Comparison of ENCODE assay signal across 1 cellular context in the genomic region with DNA sequence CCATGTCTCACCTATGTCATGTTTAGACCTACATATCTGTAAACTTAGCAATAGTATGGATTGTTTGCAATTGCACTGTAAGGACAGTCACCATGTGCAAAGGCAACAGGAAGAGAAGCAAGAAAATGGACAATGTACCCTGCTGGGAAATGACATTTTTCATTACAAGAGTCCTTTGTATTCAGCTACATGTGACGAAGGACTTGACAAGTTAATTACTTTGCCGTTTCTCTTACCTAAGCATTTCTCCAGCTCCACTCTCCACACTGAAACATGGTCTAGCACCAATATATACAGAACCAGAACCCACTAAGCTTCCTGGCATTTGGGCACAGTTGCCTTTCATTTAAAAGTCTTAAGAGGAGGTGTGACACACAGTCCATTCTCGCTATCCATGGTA.
TF ChIP-seq lines count a peak whose summit lies in the region.

No MANE protein-coding gene starts in this region.

TF ChIP-seq in HepG2, 621 proteins besides CTCF, POLR2A, EP300 and RAD21 (continued from another document):
- TF ChIP-seq SOX13 (IDR thresholded peaks at IDR 0.05) (no peak), SOX13 (CRISPR knock-in tag; conservative IDR thresholded peaks at IDR 0.05 in 1 of 2, IDR thresholded peaks at IDR 0.05 in 1 of 2) (peak in 1 of 2 experiments; percentile 32; a peak in 1 of 4 replicates), RBFOX2 (IDR thresholded peaks at IDR 0.05; ENCODE audit: low read depth, low read length) (no peak), SOX5 (CRISPR knock-in tag; IDR thresholded peaks at IDR 0.05; ENCODE audit: borderline replicate concordance) (peak; percentile 35; the same call in 1 of the 2 replicates), ZNF674 (CRISPR knock-in tag; IDR thresholded peaks at IDR 0.05; ENCODE audit: low read depth) (no peak), ZNF83 (CRISPR knock-in tag; IDR thresholded peaks at IDR 0.05; ENCODE audit: borderline replicate concordance) (no peak), MAFK (conservative IDR thresholded peaks at IDR 0.05 in 1 of 2, IDR thresholded peaks at IDR 0.05 in 1 of 2; ENCODE audit: low read length in 2 of 2) (peak; percentile 41 to 72; a peak in 3 of 4 replicates), REL (CRISPR knock-in tag; conservative IDR thresholded peaks at IDR 0.05) (no peak), HOXA9 (CRISPR knock-in tag; IDR thresholded peaks at IDR 0.05; ENCODE audit: borderline replicate concordance) (no peak), MAFG (CRISPR knock-in tag; IDR thresholded peaks at IDR 0.05) (no peak), RBM22 (optimal IDR thresholded peaks at IDR 0.05; ENCODE audit: low read length) (no peak)
- TF ChIP-seq, protein P1, sequence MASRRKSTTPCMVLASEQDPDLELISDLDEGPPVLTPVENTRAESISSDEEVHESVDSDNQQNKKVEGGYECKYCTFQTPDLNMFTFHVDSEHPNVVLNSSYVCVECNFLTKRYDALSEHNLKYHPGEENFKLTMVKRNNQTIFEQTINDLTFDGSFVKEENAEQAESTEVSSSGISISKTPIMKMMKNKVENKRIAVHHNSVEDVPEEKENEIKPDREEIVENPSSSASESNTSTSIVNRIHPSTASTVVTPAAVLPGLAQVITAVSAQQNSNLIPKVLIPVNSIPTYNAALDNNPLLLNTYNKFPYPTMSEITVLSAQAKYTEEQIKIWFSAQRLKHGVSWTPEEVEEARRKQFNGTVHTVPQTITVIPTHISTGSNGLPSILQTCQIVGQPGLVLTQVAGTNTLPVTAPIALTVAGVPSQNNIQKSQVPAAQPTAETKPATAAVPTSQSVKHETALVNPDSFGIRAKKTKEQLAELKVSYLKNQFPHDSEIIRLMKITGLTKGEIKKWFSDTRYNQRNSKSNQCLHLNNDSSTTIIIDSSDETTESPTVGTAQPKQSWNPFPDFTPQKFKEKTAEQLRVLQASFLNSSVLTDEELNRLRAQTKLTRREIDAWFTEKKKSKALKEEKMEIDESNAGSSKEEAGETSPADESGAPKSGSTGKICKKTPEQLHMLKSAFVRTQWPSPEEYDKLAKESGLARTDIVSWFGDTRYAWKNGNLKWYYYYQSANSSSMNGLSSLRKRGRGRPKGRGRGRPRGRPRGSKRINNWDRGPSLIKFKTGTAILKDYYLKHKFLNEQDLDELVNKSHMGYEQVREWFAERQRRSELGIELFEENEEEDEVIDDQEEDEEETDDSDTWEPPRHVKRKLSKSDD (CRISPR knock-in tag; IDR thresholded peaks at IDR 0.05; ENCODE audit: low read depth) = no peak
